Comparison of ENCODE assay signal across 24 cellular contexts in genomic region chr1:234474375-234474774, GRCh38. TPM values are rescaled to one million over a fixed set of nuclear protein-coding genes. Genes with fewer than 3 reads are reported as not detected.
DNase-seq lines count a peak whose midpoint lies in the region; ATAC-seq and TF ChIP-seq lines count a peak whose summit lies in the region.
"Had no signal": no experiment of that assay in that cellular context is flagged by ENCODE, and none has a peak within 500 bp of the region (broad histone marks: within the 10 kb centered on the region; RNA-seq: fewer than 3 reads in every experiment).

No MANE protein-coding gene starts in this region.

- in situ Hi-C loops in Panc1 (cut with HindIII; ENCODE audit: low pct_unique_long_range_greater_than_20kb, low sequenced_read_pairs), result no loop called here

- H3K36me3 Mint-ChIP-seq in endodermal cell (ENCODE audit: low read depth), result peaks cover 16% of the 10 kb centered on the region

- no peaks in the 10 kb centered on the region for H3K9me3 Mint-ChIP-seq in endodermal cell
- H3K9me3 Mint-ChIP-seq: activated naive CD4-positive, alpha-beta T cell treated with anti-CD3 and anti-CD28 coated beads for 36 hours had no signal

- H3K4me3 ChIP-seq in A673 (ENCODE audit: low read depth, low read length, poor library complexity, severe bottlenecking), result no peak overlapping the region
- no peak overlapping the region for H3K4me3 ChIP-seq in Panc1 (ENCODE audit: low read depth in 2 of 2, low read length in 2 of 2)
- H3K4me3 ChIP-seq in endodermal cell (ENCODE audit: low read length), result no peak overlapping the region
- H3K4me3 ChIP-seq: esophagus muscularis mucosa, gastroesophageal sphincter, GM23248, Peyer's patch, stomach, transverse colon had no signal

- H3K36me3 ChIP-seq in A673 (ENCODE audit: insufficient read depth, low read length, poor library complexity, severe bottlenecking), result no peaks in the 10 kb centered on the region
- peaks cover 6% of the 10 kb centered on the region for H3K36me3 ChIP-seq in Panc1 (ENCODE audit: control insufficient read depth, insufficient read depth, low read length)
- no peaks in the 10 kb centered on the region for H3K36me3 ChIP-seq in endodermal cell (ENCODE audit: control insufficient read depth, insufficient read depth, low read length)
- H3K36me3 ChIP-seq: Peyer's patch, transverse colon had no signal

- H3K27ac ChIP-seq in A673 (ENCODE audit: low read depth, low read length, poor library complexity, severe bottlenecking) (peak overlapping the region; percentile 53), Panc1 (ENCODE audit: low read length) (peak overlapping the region; percentile 67), endodermal cell (ENCODE audit: low read depth, low read length) (no peak overlapping the region)
- H3K27ac ChIP-seq: 22Rv1, esophagus muscularis mucosa, gastroesophageal sphincter, GM23248, Peyer's patch, stomach, transverse colon had no signal

- H3K9me3 ChIP-seq in A673 (ENCODE audit: low read depth, low read length, poor library complexity, severe bottlenecking), result no peaks in the 10 kb centered on the region
- H3K9me3 ChIP-seq in Panc1 (ENCODE audit: control insufficient read depth, insufficient read depth, low read depth, low read length), result no peaks in the 10 kb centered on the region
- no peaks in the 10 kb centered on the region for H3K9me3 ChIP-seq in endodermal cell (ENCODE audit: control insufficient read depth, low read length)
- H3K9me3 ChIP-seq: esophagus muscularis mucosa, gastroesophageal sphincter, Peyer's patch, stomach, transverse colon had no signal

- peaks cover 21% of the 10 kb centered on the region for H3K4me1 Mint-ChIP-seq in endodermal cell

- no peak for ATAC-seq in Panc1
- ATAC-seq: gastroesophageal sphincter had no signal

- WGBS in endodermal cell (ENCODE audit: insufficient coverage in 1 of 2, insufficient read length in 1 of 2), 2 experiments, result 78 to 96% methylated on average over 1 to 2 of the region's 2 CpGs

- H3K4me1 ChIP-seq in A673 (ENCODE audit: insufficient read depth, low read length, poor library complexity, severe bottlenecking), result peaks cover 33% of the 10 kb centered on the region
- peaks cover 35% of the 10 kb centered on the region for H3K4me1 ChIP-seq in Panc1 (ENCODE audit: control insufficient read depth, insufficient read depth, low read length)
- H3K4me1 ChIP-seq in endodermal cell (ENCODE audit: control insufficient read depth, insufficient read depth, low read length), result peaks cover 3% of the 10 kb centered on the region

- no peaks in the 10 kb centered on the region for H3K27me3 Mint-ChIP-seq in endodermal cell (ENCODE audit: insufficient read depth)

- peak overlapping the region; percentile 68 for H3K27ac Mint-ChIP-seq in endodermal cell
- H3K27ac Mint-ChIP-seq: activated naive CD4-positive, alpha-beta T cell treated with anti-CD3 and anti-CD28 coated beads for 36 hours had no signal

- TF ChIP-seq CTCF in A673 (conservative IDR thresholded peaks at IDR 0.05; ENCODE audit: low read depth, low read length) (no peak), Panc1 (IDR thresholded peaks at IDR 0.05) (no peak), endodermal cell (conservative IDR thresholded peaks at IDR 0.05) (no peak)

- peak; percentile 44 for DNase-seq in NCI-H2107 treated with DMSO at 0.1 percent for 48 hours (lab: John Stamatoyannopoulos, UW; ENCODE audit: unreplicated experiment)
- DNase-seq in NCI-H2107 (lab: John Stamatoyannopoulos, UW), result no peak
- no peak for DNase-seq in A673 (ENCODE audit: low spot score)
- no peak for DNase-seq in Panc1 (ENCODE audit: low read depth, low spot score)
- DNase-seq in endodermal cell, result no peak
- DNase-seq in NAMALWA (ENCODE audit: low spot score), result no peak
- no peak for DNase-seq in C1 segment of cervical spinal cord (lab: John Stamatoyannopoulos, UW)
- DNase-seq in mesenteric fat pad (ENCODE audit: low spot score), result no peak
- DNase-seq: activated CD4-positive, alpha-beta T cell treated with anti-CD3 and anti-CD28 coated beads, Interleukin-2, amount 50 U/mL, for 4 hours; activated naive CD4-positive, alpha-beta T cell treated with anti-CD3 and anti-CD28 coated beads for 36 hours; AML-193; effector CD8-positive, alpha-beta T cell; GM23248; NCI-H1105 treated with DMSO at 0.1 percent for 48 hours; NCI-H2081; NCI-H510A treated with DMSO at 0.1 percent for 48 hours; Peyer's patch; stimulated activated CD4-positive, alpha-beta T cell treated with anti-CD3 and anti-CD28 coated beads, Interleukin-4, amount 100 ng/mL, for 24 hours; stomach; T-helper 1 cell; transverse colon had no signal

- no peak overlapping the region for H3K4me3 Mint-ChIP-seq in endodermal cell
- H3K4me3 Mint-ChIP-seq: activated naive CD4-positive, alpha-beta T cell treated with anti-CD3 and anti-CD28 coated beads for 36 hours had no signal

- POLR2A ChIA-PET in A673 (lab: Charles Lee; ENCODE audit: low non-redundant PET) (interaction anchor here (0.6 kb wide), 1 partner anchor 137 kb away, joined by 3 read pairs; no protein-coding TSS in a partner anchor), Panc1 (lab: Charles Lee) (no interaction called here)

- BruUV-seq in A673 (replicated peaks; lab: Mats Ljungman, UMichigan) (no TSS peak), Panc1 (replicated peaks; lab: Mats Ljungman, UMichigan) (TSS peak; percentile 22)

- no peak overlapping the region for H3K9ac ChIP-seq in endodermal cell (ENCODE audit: extremely low read depth, low read length, poor library complexity, severe bottlenecking)
- H3K9ac ChIP-seq: GM23248 had no signal

- H3K27me3 ChIP-seq in A673 (replicated peaks; ENCODE audit: insufficient read depth, low read depth, low read length, poor library complexity) (no peaks in the 10 kb centered on the region), Panc1 (ENCODE audit: control insufficient read depth, insufficient read depth, low read length) (no peaks in the 10 kb centered on the region), endodermal cell (ENCODE audit: control insufficient read depth, insufficient read depth, low read length, poor library complexity, severe bottlenecking) (no peaks in the 10 kb centered on the region)
- H3K27me3 ChIP-seq: esophagus muscularis mucosa, gastroesophageal sphincter, Peyer's patch, stomach, transverse colon had no signal

- CTCF ChIA-PET in A673 (lab: Charles Lee) (no interaction called here), Panc1 (lab: Charles Lee) (no interaction called here)

- intact Hi-C loops in A673 (cut with micrococcal nuclease; ENCODE audit: unreplicated experiment), result no loop called here
- intact Hi-C loops in Panc1 (cut with micrococcal nuclease; ENCODE audit: unreplicated experiment), result no loop called here

RNA-seq across cellular contexts. Expression of gene TARBP1, which starts 4.6 kb away (rescaled TPM):
- total RNA-seq in A673 (2021) (28.0 and 31.9 TPM in 2 replicates), Panc1 (2021; ENCODE audit: unreplicated experiment) (45.0 TPM), endodermal cell (10 to 100 TPM; 45.3 to 62.4 TPM), mesenteric fat pad (19.4 TPM)
- polyA plus RNA-seq in Panc1 (2012; ENCODE audit: insufficient read length), result 28.9 TPM
- 44.1 TPM for polyA plus RNA-seq in endodermal cell (2013, experiment 1 of 2)
- 34.9 TPM for polyA plus RNA-seq in endodermal cell (2013, experiment 2 of 2)
